Comparison of ENCODE assay signal across 1 cellular context in the genomic region with DNA sequence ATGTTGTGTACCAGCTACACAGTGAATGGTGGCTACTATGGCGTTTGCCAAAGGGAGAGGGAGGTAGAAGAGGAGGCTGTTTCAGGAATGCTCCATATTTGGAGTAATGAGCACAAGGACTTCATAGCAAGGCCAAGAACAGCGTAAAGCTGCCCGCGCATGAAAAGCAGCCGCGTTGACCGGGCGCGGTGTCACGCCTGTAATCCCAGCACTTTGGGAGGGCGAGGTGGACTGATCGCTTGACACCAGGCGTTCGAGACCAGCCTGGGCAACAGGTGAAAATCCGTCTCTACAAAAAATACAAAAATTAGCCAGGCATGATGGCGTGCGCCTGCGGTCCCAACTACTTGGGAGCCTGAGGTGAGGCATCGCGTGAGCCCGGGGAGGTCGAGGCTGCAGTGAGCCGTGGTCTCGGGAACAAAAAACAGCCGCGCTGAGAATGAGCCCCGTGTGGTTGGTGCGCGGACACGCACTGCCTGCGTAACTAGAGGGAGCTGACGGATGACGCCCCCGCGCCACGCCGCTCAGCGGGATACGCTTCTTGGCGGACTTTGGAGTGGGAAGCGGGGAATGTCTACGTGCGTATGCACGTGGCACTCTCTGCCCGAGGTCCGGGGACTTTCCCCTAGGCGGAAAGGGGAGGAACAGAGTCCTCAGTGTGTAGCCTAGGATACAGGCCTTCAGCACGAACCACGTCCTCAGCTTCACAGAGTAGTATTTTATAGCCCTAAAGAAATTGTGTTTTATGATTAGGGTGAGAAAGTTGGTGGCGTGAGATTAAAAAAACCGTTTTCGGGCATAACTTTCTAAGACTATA.
TF ChIP-seq lines count a peak whose summit lies in the region.

RMRP (minus strand) TSS at position 693 of the 817 bp plus-strand sequence.

TF ChIP-seq in HepG2, 621 proteins besides CTCF, POLR2A, EP300 and RAD21 (continued from another document and continues in another):
- TF ChIP-seq, protein P1, sequence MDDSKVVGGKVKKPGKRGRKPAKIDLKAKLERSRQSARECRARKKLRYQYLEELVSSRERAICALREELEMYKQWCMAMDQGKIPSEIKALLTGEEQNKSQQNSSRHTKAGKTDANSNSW (CRISPR knock-in tag; IDR thresholded peaks at IDR 0.05; ENCODE audit: borderline replicate concordance) = 0 out of 2 replicates have a peak, but pooled peaks have one; percentile 59
- TF ChIP-seq IRF2 (CRISPR knock-in tag; IDR thresholded peaks at IDR 0.05) = peak; percentile 78
- TF ChIP-seq, protein P2, sequence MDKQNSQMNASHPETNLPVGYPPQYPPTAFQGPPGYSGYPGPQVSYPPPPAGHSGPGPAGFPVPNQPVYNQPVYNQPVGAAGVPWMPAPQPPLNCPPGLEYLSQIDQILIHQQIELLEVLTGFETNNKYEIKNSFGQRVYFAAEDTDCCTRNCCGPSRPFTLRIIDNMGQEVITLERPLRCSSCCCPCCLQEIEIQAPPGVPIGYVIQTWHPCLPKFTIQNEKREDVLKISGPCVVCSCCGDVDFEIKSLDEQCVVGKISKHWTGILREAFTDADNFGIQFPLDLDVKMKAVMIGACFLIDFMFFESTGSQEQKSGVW (CRISPR knock-in tag; IDR thresholded peaks at IDR 0.05; ENCODE audit: borderline replicate concordance) = no peak; the same call in 1 of the 2 replicates
- no peak for TF ChIP-seq MED8 (CRISPR knock-in tag; IDR thresholded peaks at IDR 0.05; ENCODE audit: insufficient replicate concordance)
- TF ChIP-seq, protein P3, sequence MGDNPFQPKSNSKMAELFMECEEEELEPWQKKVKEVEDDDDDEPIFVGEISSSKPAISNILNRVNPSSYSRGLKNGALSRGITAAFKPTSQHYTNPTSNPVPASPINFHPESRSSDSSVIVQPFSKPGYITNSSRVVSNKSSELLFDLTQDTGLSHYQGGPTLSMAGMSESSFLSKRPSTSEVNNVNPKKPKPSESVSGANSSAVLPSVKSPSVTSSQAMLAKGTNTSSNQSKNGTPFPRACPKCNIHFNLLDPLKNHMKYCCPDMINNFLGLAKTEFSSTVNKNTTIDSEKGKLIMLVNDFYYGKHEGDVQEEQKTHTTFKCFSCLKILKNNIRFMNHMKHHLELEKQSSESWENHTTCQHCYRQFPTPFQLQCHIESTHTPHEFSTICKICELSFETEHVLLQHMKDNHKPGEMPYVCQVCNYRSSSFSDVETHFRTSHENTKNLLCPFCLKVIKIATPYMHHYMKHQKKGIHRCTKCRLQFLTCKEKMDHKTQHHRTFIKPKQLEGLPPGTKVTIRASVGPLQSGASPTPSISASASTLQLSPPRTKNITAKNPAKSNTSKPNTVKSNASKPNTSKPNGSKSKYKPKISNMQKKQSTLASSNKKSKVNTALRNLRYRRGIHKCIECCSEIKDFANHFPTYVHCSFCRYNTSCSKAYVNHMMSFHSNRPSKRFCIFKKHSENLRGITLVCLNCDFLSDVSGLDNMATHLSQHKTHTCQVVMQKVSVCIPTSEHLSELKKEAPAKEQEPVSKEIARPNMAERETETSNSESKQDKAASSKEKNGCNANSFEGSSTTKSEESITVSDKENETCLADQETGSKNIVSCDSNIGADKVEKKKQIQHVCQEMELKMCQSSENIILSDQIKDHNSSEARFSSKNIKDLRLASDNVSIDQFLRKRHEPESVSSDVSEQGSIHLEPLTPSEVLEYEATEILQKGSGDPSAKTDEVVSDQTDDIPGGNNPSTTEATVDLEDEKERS (CRISPR knock-in tag; IDR thresholded peaks at IDR 0.05) = peak; percentile 89
- no peak for TF ChIP-seq MBNL3 (CRISPR knock-in tag; conservative IDR thresholded peaks at IDR 0.05)
- peak; percentile 88 for TF ChIP-seq ZNF230 (CRISPR knock-in tag; IDR thresholded peaks at IDR 0.05)
- TF ChIP-seq ZNF460 (CRISPR knock-in tag; IDR thresholded peaks at IDR 0.05; ENCODE audit: borderline replicate concordance) = no peak; the same call in 1 of the 2 replicates
- TF ChIP-seq MXD4 (CRISPR knock-in tag; IDR thresholded peaks at IDR 0.05) = peak; percentile 90
- TF ChIP-seq AGO1 (IDR thresholded peaks at IDR 0.05; ENCODE audit: low read depth, low read length, poor library complexity, severe bottlenecking) = no peak
- peak; percentile 67; the same call in 1 of the 2 replicates for TF ChIP-seq ZBTB14 (CRISPR knock-in tag; IDR thresholded peaks at IDR 0.05)
- peak; percentile 78; the same call in 1 of the 2 replicates for TF ChIP-seq YEATS2 (CRISPR knock-in tag; IDR thresholded peaks at IDR 0.05; ENCODE audit: borderline replicate concordance)
- TF ChIP-seq SUZ12 (IDR thresholded peaks at IDR 0.05; ENCODE audit: low read depth, low read length) = no peak
- TF ChIP-seq, protein P4, sequence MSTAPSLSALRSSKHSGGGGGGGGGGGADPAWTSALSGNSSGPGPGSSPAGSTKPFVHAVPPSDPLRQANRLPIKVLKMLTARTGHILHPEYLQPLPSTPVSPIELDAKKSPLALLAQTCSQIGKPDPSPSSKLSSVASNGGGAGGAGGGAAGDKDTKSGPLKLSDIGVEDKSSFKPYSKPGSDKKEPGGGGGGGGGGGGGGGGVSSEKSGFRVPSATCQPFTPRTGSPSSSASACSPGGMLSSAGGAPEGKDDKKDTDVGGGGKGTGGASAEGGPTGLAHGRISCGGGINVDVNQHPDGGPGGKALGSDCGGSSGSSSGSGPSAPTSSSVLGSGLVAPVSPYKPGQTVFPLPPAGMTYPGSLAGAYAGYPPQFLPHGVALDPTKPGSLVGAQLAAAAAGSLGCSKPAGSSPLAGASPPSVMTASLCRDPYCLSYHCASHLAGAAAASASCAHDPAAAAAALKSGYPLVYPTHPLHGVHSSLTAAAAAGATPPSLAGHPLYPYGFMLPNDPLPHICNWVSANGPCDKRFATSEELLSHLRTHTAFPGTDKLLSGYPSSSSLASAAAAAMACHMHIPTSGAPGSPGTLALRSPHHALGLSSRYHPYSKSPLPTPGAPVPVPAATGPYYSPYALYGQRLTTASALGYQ (CRISPR knock-in tag; IDR thresholded peaks at IDR 0.05) = peak; percentile 85
- TF ChIP-seq ZNF367 (CRISPR knock-in tag; IDR thresholded peaks at IDR 0.05; ENCODE audit: borderline replicate concordance) = peak; percentile 96
- TF ChIP-seq, protein P5, sequence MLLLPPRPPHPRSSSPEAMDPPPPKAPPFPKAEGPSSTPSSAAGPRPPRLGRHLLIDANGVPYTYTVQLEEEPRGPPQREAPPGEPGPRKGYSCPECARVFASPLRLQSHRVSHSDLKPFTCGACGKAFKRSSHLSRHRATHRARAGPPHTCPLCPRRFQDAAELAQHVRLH (CRISPR knock-in tag; IDR thresholded peaks at IDR 0.05; ENCODE audit: borderline replicate concordance, low read depth) = peak; percentile 97; the same call in 1 of the 2 replicates
- TF ChIP-seq ZNF883 (CRISPR knock-in tag; IDR thresholded peaks at IDR 0.05; ENCODE audit: not compliant biosample characterization) = peak; percentile 90
- TF ChIP-seq PRPF4 (IDR thresholded peaks at IDR 0.05; ENCODE audit: low read depth, low read length, poor library complexity, severe bottlenecking) = no peak
- TF ChIP-seq SAP130 (CRISPR knock-in tag; IDR thresholded peaks at IDR 0.05; ENCODE audit: low read depth) = peak; percentile 98
- TF ChIP-seq CENPT (CRISPR knock-in tag; IDR thresholded peaks at IDR 0.05; ENCODE audit: low read depth) = peak; percentile 88
- TF ChIP-seq, protein P6, sequence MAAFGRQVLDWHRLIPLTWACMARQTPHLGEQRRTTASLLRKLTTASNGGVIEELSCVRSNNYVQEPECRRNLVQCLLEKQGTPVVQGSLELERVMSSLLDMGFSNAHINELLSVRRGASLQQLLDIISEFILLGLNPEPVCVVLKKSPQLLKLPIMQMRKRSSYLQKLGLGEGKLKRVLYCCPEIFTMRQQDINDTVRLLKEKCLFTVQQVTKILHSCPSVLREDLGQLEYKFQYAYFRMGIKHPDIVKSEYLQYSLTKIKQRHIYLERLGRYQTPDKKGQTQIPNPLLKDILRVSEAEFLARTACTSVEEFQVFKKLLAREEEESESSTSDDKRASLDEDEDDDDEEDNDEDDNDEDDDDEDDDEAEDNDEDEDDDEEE (CRISPR knock-in tag; IDR thresholded peaks at IDR 0.05) = peak; percentile 93; the same call in 1 of the 2 replicates
- TF ChIP-seq ZNF296 (CRISPR knock-in tag; conservative IDR thresholded peaks at IDR 0.05) = no peak
- peak; percentile 53 for TF ChIP-seq RFX3 (CRISPR knock-in tag; IDR thresholded peaks at IDR 0.05)
- TF ChIP-seq ZNF713 (CRISPR knock-in tag; IDR thresholded peaks at IDR 0.05) = no peak
- TF ChIP-seq ZNF709 (CRISPR knock-in tag; IDR thresholded peaks at IDR 0.05) = 0 out of 2 replicates have a peak, but pooled peaks have one; percentile 95
- TF ChIP-seq ZNF430 (CRISPR knock-in tag; IDR thresholded peaks at IDR 0.05) = peak; percentile 94; the same call in 1 of the 2 replicates
- no peak for TF ChIP-seq CBX2 (IDR thresholded peaks at IDR 0.05; ENCODE audit: low read depth, low read length)
- TF ChIP-seq CBX2 (CRISPR knock-in tag; IDR thresholded peaks at IDR 0.05; ENCODE audit: low read depth) = peak; percentile 94
- TF ChIP-seq USF2 (IDR thresholded peaks at IDR 0.05; ENCODE audit: low read depth, low read length) = peak; percentile 42; the same call in 1 of the 2 replicates
- peak; percentile 67; the same call in 1 of the 2 replicates for TF ChIP-seq USF2 (CRISPR knock-in tag; IDR thresholded peaks at IDR 0.05; ENCODE audit: borderline replicate concordance)
- TF ChIP-seq ZSCAN29 (CRISPR knock-in tag; conservative IDR thresholded peaks at IDR 0.05) = peak; percentile 85; the same call in 1 of the 2 replicates
- TF ChIP-seq ZFY (CRISPR knock-in tag; IDR thresholded peaks at IDR 0.05) = peak; percentile 70; the same call in 1 of the 2 replicates
- TF ChIP-seq ZNF24 (IDR thresholded peaks at IDR 0.05) = peak; percentile 92
- peak; percentile 63 for TF ChIP-seq ZBTB34 (CRISPR knock-in tag; IDR thresholded peaks at IDR 0.05)
- no peak; the same call in 1 of the 2 replicates for TF ChIP-seq RARG (CRISPR knock-in tag; IDR thresholded peaks at IDR 0.05; ENCODE audit: low read depth)
- TF ChIP-seq ATF5 (CRISPR knock-in tag; IDR thresholded peaks at IDR 0.05; ENCODE audit: low read depth) = no peak
- TF ChIP-seq TEAD3 (CRISPR knock-in tag; optimal IDR thresholded peaks at IDR 0.05; ENCODE audit: borderline replicate concordance) = peak; percentile 88
- 0 out of 2 replicates have a peak, but pooled peaks have one; percentile 39 for TF ChIP-seq CHD4 (IDR thresholded peaks at IDR 0.05; ENCODE audit: borderline replicate concordance, low read length)
- TF ChIP-seq, protein P7, sequence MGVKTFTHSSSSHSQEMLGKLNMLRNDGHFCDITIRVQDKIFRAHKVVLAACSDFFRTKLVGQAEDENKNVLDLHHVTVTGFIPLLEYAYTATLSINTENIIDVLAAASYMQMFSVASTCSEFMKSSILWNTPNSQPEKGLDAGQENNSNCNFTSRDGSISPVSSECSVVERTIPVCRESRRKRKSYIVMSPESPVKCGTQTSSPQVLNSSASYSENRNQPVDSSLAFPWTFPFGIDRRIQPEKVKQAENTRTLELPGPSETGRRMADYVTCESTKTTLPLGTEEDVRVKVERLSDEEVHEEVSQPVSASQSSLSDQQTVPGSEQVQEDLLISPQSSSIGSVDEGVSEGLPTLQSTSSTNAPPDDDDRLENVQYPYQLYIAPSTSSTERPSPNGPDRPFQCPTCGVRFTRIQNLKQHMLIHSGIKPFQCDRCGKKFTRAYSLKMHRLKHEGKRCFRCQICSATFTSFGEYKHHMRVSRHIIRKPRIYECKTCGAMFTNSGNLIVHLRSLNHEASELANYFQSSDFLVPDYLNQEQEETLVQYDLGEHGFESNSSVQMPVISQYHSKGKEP (CRISPR knock-in tag; IDR thresholded peaks at IDR 0.05) = no peak
- TF ChIP-seq KLF12 (CRISPR knock-in tag; IDR thresholded peaks at IDR 0.05; ENCODE audit: borderline replicate concordance) = peak; percentile 92; the same call in 1 of the 2 replicates
- TF ChIP-seq ZNF777 (CRISPR knock-in tag; IDR thresholded peaks at IDR 0.05) = peak; percentile 58; the same call in 1 of the 2 replicates
- peak; percentile 72; the same call in 1 of the 2 replicates for TF ChIP-seq ZNF879 (CRISPR knock-in tag; IDR thresholded peaks at IDR 0.05)
- peak; percentile 72; the same call in 1 of the 2 replicates for TF ChIP-seq GZF1 (CRISPR knock-in tag; IDR thresholded peaks at IDR 0.05)
